Comparison of ENCODE assay signal across 11 cellular contexts in the genomic region with DNA sequence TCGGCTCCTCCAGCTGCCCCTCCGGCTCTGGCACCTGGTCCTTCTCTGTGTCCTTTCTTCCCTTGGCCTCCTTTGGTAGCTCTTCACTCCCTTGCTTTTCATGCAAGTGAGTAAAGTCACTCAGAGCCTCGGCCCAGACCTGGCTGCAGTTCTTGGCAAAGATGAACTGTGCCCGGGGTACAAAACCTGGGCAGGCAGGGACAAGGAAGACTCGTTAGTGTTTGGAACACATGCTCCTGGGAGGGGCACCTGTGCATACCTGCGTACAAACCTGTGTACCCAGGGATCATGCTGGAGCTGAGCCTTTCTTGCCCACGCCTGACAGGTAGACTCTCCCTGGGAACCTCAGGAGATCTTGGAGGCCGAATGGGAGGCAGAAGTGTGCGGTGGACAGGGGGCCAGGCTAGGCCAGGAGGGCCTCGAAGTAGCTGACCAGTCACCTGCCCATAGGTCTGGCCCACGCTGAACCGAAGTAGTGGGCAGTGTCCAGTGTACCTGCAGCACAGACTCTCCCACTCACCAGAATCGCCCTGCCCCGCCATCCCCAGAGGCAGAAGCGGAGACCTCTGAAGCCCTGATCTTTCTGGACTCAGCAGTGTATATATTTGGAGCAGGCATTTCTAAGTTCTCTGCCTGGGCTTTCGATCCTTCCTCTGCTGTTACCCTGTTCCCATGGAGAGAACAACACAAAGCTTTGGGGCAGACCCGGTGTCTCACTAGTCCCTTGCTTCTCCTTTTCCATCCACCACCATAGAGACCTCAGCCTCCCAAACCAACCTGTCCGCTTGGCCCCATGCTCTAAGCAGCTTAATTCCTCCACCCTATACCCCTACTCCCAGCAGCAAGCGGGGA. TPM values are rescaled to one million over a fixed set of nuclear protein-coding genes. Genes with fewer than 3 reads are reported as not detected.
DNase-seq lines count a peak whose midpoint lies in the region; ATAC-seq and TF ChIP-seq lines count a peak whose summit lies in the region.
"Had no signal": no experiment of that assay in that cellular context is flagged by ENCODE, and none has a peak within 500 bp of the region (broad histone marks: within the 10 kb centered on the region; RNA-seq: fewer than 3 reads in every experiment).

No MANE protein-coding gene starts in this region.

- H3K4me3 ChIP-seq in Panc1 (ENCODE audit: low read depth in 2 of 2, low read length in 2 of 2), result no peak overlapping the region

- H3K27ac ChIP-seq in Panc1 (ENCODE audit: low read length) (no peak overlapping the region), substantia nigra (ENCODE audit: low read depth, low read length, poor library complexity, severe bottlenecking) (peak overlapping the region; percentile 37)

- in situ Hi-C loops in Panc1 (cut with HindIII; ENCODE audit: low pct_unique_long_range_greater_than_20kb, low sequenced_read_pairs), result no loop called here

- CTCF ChIA-PET in Panc1 (lab: Charles Lee), result interaction anchor here (0.6 kb wide), 1 partner anchor 604 kb away, joined by 3 read pairs; no protein-coding TSS in a partner anchor

- H3K9me3 ChIP-seq in Panc1 (ENCODE audit: control insufficient read depth, insufficient read depth, low read depth, low read length), result no peaks in the 10 kb centered on the region

- H3K36me3 ChIP-seq in Panc1 (ENCODE audit: control insufficient read depth, insufficient read depth, low read length), result no peaks in the 10 kb centered on the region

- H3K27me3 ChIP-seq in Panc1 (ENCODE audit: control insufficient read depth, insufficient read depth, low read length), result no peaks in the 10 kb centered on the region

- POLR2A ChIA-PET in Panc1 (lab: Charles Lee), result no interaction called here

- 0 out of 2 replicates have a peak, but pooled peaks have one; percentile 2 for ATAC-seq in Panc1
- ATAC-seq: activated CD8-positive, alpha-beta T cell treated with anti-CD3 and anti-CD28 coated beads for 36 hours; T-cell had no signal

- no peak for TF ChIP-seq CTCF in Panc1 (IDR thresholded peaks at IDR 0.05)

- H3K4me1 ChIP-seq in Panc1 (ENCODE audit: control insufficient read depth, insufficient read depth, low read length), result peaks cover 4% of the 10 kb centered on the region

- intact Hi-C loops in Panc1 (cut with micrococcal nuclease; ENCODE audit: unreplicated experiment), result no loop called here

- BruUV-seq in Panc1 (replicated peaks; lab: Mats Ljungman, UMichigan), result no TSS peak

- DNase-seq in Panc1 (ENCODE audit: low read depth, low spot score) (no peak), dermis blood vessel endothelial cell (peak; percentile 21), lung microvascular endothelial cell (ENCODE audit: low read depth in 2 of 2) (peak; percentile 20 to 32), substantia nigra (lab: John Stamatoyannopoulos, UW) (no peak), HUDEP-2 (lab: John Stamatoyannopoulos, UW; ENCODE audit: unreplicated experiment in 76 of 76) (no peak), NCI-H1092 treated with DMSO at 0.1 percent for 48 hours (lab: John Stamatoyannopoulos, UW) (no peak), hypothalamus (lab: John Stamatoyannopoulos, UW) (no peak)
- DNase-seq in stimulated activated CD4-positive, alpha-beta T cell treated with anti-CD3 and anti-CD28 coated beads, Interleukin-1b, Interleukin-23, amount 100 ng/mL, for 48 hours, result no peak
- DNase-seq: activated CD8-positive, alpha-beta T cell treated with anti-CD3 and anti-CD28 coated beads for 36 hours; NCI-H1436 treated with DMSO at 0.1 percent for 48 hours; T-cell had no signal

RNA-seq across cellular contexts. Expression of a gene that starts 41.9 kb away (rescaled TPM):
- 55.0 TPM for total RNA-seq in Panc1 (2021; ENCODE audit: unreplicated experiment)
- polyA plus RNA-seq in Panc1 (2012; ENCODE audit: insufficient read length), result 40.3 TPM
- total RNA-seq in dermis blood vessel endothelial cell, result 8.7 and 11.6 TPM in 2 replicates
- 2.8 and 6.3 TPM in 2 replicates for total RNA-seq in lung microvascular endothelial cell

RNA-seq across cellular contexts. Expression of a gene that starts 55.1 kb away (rescaled TPM):
- 0.72 TPM for total RNA-seq in Panc1 (2021; ENCODE audit: unreplicated experiment)
- 0.96 TPM for polyA plus RNA-seq in Panc1 (2012; ENCODE audit: insufficient read length)
- total RNA-seq in dermis blood vessel endothelial cell, result 0.14 TPM in 1 of 2 replicates, not detected in the other
- total RNA-seq in lung microvascular endothelial cell, result under 0.01 TPM in 1 of 2 replicates, not detected in the other

Comparison
In these comparisons a context has a peak if more than half of its experiments do, and no peak if none do; other contexts are left out.
1. DNase-seq: peak in dermis blood vessel endothelial cell (single experiment) and lung microvascular endothelial cell (2 of 2); none in Panc1 (single experiment), substantia nigra (0 of 49), stimulated activated CD4-positive, alpha-beta T cell treated with anti-CD3 and anti-CD28 coated beads, Interleukin-1b, Interleukin-23, amount 100 ng/mL, for 48 hours (single experiment), HUDEP-2 (0 of 76), NCI-H1092 treated with DMSO at 0.1 percent for 48 hours (single experiment) and hypothalamus (0 of 51).